In genomic region chr11:9570313-9570712, GRCh38 we compare ENCODE assay signal across 14 cellular contexts. TPM values are rescaled to one million over a fixed set of nuclear protein-coding genes. Genes with fewer than 3 reads are reported as not detected.
DNase-seq lines count a peak whose midpoint lies in the region; ATAC-seq and TF ChIP-seq lines count a peak whose summit lies in the region.
"Had no signal": no experiment of that assay in that cellular context is flagged by ENCODE, and none has a peak within 500 bp of the region (broad histone marks: within the 10 kb centered on the region; RNA-seq: fewer than 3 reads in every experiment).

No MANE protein-coding gene starts in this region.

- no peaks in the 10 kb centered on the region for H3K36me3 ChIP-seq in Caco-2 (ENCODE audit: control insufficient read depth, insufficient read depth, low read length)
- no peaks in the 10 kb centered on the region for H3K36me3 ChIP-seq in left lung
- no peaks in the 10 kb centered on the region for H3K36me3 ChIP-seq in sigmoid colon

- H3K4me3 Mint-ChIP-seq in Caco-2 (ENCODE audit: unreplicated experiment) (peak overlapping the region; percentile 79), T-helper 17 cell (no peak overlapping the region)
- H3K4me3 Mint-ChIP-seq: activated CD8-positive, alpha-beta T cell treated with anti-CD3 and anti-CD28 coated beads, Interleukin-2, amount 10 ng/mL, durations not matched to agents 7 days and 5 days had no signal

- H3K4me1 ChIP-seq in Caco-2 (peaks cover 59% of the 10 kb centered on the region), left lung (peaks cover 24 to 34% of the 10 kb centered on the region in 2 donors), sigmoid colon (peaks cover 0 to 56% (median 44%) of the 10 kb centered on the region in 4 donors)

- WGBS in sigmoid colon, 2 donors, result 19 to 65% methylated on average over 4 of the region's 4 CpGs

- peak overlapping the region; percentile 100 for H3K27ac Mint-ChIP-seq in Caco-2 (ENCODE audit: unreplicated experiment)
- peak overlapping the region; percentile 39 for H3K27ac Mint-ChIP-seq in T-helper 17 cell
- H3K27ac Mint-ChIP-seq: activated CD8-positive, alpha-beta T cell treated with anti-CD3 and anti-CD28 coated beads, Interleukin-2, amount 10 ng/mL, durations not matched to agents 7 days and 5 days had no signal

- H3K36me3 Mint-ChIP-seq in Caco-2 (ENCODE audit: insufficient read depth, unreplicated experiment) (peaks cover 42% of the 10 kb centered on the region), T-helper 17 cell (ENCODE audit: low read depth) (no peaks in the 10 kb centered on the region)

- TF ChIP-seq EP300 in sigmoid colon (IDR thresholded peaks at IDR 0.05), result no peak

- H3K4me3 ChIP-seq in Caco-2 (ENCODE audit: low read depth, low read length), result no peak overlapping the region
- H3K4me3 ChIP-seq in left lung, result no peak overlapping the region
- no peak overlapping the region for H3K4me3 ChIP-seq in sigmoid colon
- H3K4me3 ChIP-seq: body of pancreas had no signal

- peak overlapping the region; percentile 87 to 90 for H3K27ac ChIP-seq in left lung
- peak overlapping the region; percentile 86 to 99 (median 90) for H3K27ac ChIP-seq in sigmoid colon

- no peak for TF ChIP-seq POLR2A in sigmoid colon (IDR thresholded peaks at IDR 0.05)

- H3K9me3 Mint-ChIP-seq in Caco-2 (ENCODE audit: unreplicated experiment), result no peaks in the 10 kb centered on the region

- POLR2A ChIA-PET in Caco-2 (lab: Charles Lee), result interaction anchor here (0.6 to 1.4 kb wide), 3 partner anchors 35 to 110 kb away, joined by 3 to 4 read pairs (median 3); partner anchors contain the start of gene ZNF143

- TF ChIP-seq CTCF in Caco-2 (IDR thresholded peaks at IDR 0.05; ENCODE audit: insufficient read depth in 1 of 2, low read depth in 1 of 2, low read length in 1 of 2, severe bottlenecking in 1 of 2, unreplicated experiment in 1 of 2) (no peak), left lung (IDR thresholded peaks at IDR 0.05) (no peak), sigmoid colon (IDR thresholded peaks at IDR 0.05) (no peak)

- H3K27me3 Mint-ChIP-seq in Caco-2 (ENCODE audit: insufficient read depth, unreplicated experiment), result no peaks in the 10 kb centered on the region
- no peaks in the 10 kb centered on the region for H3K27me3 Mint-ChIP-seq in T-helper 17 cell

- no TSS peak for BruUV-seq in Caco-2 (replicated peaks; lab: Mats Ljungman, UMichigan)

- intact Hi-C loops in Caco-2 (cut with micrococcal nuclease; ENCODE audit: unreplicated experiment) (no loop called here), left lung (cut with DNase I) (no loop called here), sigmoid colon (cut with DNase I) (loop anchor here (5.0 kb wide), 1 partner anchor 43 kb away; no protein-coding TSS in a partner anchor)

- ATAC-seq in T-helper 17 cell (no peak), left lung (no peak), HG02763 (IDR thresholded peaks at IDR 0.05; ENCODE audit: unreplicated experiment) (no peak)
- ATAC-seq: activated CD8-positive, alpha-beta T cell treated with anti-CD3 and anti-CD28 coated beads, Interleukin-2, amount 10 ng/mL, durations not matched to agents 7 days and 5 days; body of pancreas; Right ventricle myocardium inferior had no signal

- no peak for DNase-seq in Caco-2
- DNase-seq in T-helper 17 cell, result no peak
- no peak for DNase-seq in left lung
- DNase-seq in sigmoid colon, result no peak
- no peak for DNase-seq in COLO668 (lab: John Stamatoyannopoulos, UW; ENCODE audit: unreplicated experiment)
- no peak for DNase-seq in AML-193 (lab: John Stamatoyannopoulos, UW)
- DNase-seq in activated CD8-positive, alpha-beta memory T cell treated with anti-CD3 and anti-CD28 coated beads, Interleukin-2, amount 50 U/mL, for 48 hours, result no peak
- DNase-seq: activated CD8-positive, alpha-beta T cell treated with anti-CD3 and anti-CD28 coated beads, Interleukin-2, amount 10 ng/mL, durations not matched to agents 7 days and 5 days; activated gamma-delta T cell treated with Interleukin-2 at 50 U/mL for 16 hours; body of pancreas; KBM-7; kidney had no signal

- H3K4me1 Mint-ChIP-seq in Caco-2 (ENCODE audit: low read depth, unreplicated experiment) (peaks cover 45% of the 10 kb centered on the region), T-helper 17 cell (peaks cover 30% of the 10 kb centered on the region)

- CTCF ChIA-PET in Caco-2 (lab: Charles Lee), result no interaction called here

- H3K9me3 ChIP-seq in Caco-2, result no peaks in the 10 kb centered on the region
- no peaks in the 10 kb centered on the region for H3K9me3 ChIP-seq in T-helper 17 cell (ENCODE audit: control insufficient read depth, low read length, poor library complexity, severe bottlenecking)
- H3K9me3 ChIP-seq in left lung, result no peaks in the 10 kb centered on the region
- no peaks in the 10 kb centered on the region for H3K9me3 ChIP-seq in sigmoid colon
- H3K9me3 ChIP-seq: body of pancreas had no signal

- H3K27me3 ChIP-seq in Caco-2 (replicated peaks; ENCODE audit: control insufficient read depth, insufficient read depth, low read length), result no peaks in the 10 kb centered on the region
- no peaks in the 10 kb centered on the region for H3K27me3 ChIP-seq in left lung
- H3K27me3 ChIP-seq in sigmoid colon, result no peaks in the 10 kb centered on the region
- H3K27me3 ChIP-seq: body of pancreas had no signal

RNA-seq across cellular contexts. Expression of gene WEE1, which starts 3.2 kb away (rescaled TPM):
- total RNA-seq in Caco-2 (2022) (108 and 116 TPM in 2 replicates), T-helper 17 cell (10 to 100 TPM; 20.8 to 24.9 TPM), left lung (10 to 100 TPM; 20.7 to 28.9 TPM), sigmoid colon (10 to 100 TPM; 32.4 to 38.8 (median 35.0) TPM)
- 10 to 100 TPM in 2 of 3 donors, 1 to 10 TPM in 1; 8.4 to 11.1 (median 10.0) TPM for polyA plus RNA-seq in sigmoid colon
